ENCODE assay signal across 12 cellular contexts in the genomic region with DNA sequence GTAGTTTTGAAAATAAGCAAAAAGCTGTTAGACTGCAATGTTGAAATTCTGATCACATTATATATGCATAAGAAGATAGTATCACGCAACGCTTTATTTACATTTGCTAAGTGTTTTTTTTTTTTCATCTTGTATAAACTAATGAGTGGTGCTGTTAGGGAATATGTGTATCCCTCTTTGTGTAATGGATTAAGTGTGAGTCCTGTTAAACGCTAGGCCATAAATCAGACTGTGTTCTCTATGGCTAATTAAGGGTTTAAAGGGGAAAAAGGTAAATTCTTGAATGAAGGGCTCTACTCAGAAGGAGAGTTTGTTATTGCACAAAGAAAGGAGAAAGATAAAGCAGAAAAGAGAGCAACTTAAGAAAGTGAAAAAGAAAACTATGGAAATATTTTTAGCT. TPM values are rescaled to one million over a fixed set of nuclear protein-coding genes. Genes with fewer than 3 reads are reported as not detected.
"Had no signal": no experiment of that assay in that cellular context is flagged by ENCODE, and none has a peak within 500 bp of the region (broad histone marks: within the 10 kb centered on the region; RNA-seq: fewer than 3 reads in every experiment).

No MANE protein-coding gene starts in this region.

- DNase-seq: activated CD4-positive, alpha-beta T cell treated with anti-CD3 and anti-CD28 coated beads, Interleukin-2, amount 50 U/mL, for 1 hour; activated CD8-positive, alpha-beta memory T cell treated with anti-CD3 and anti-CD28 coated beads for 24 hours; activated naive CD4-positive, alpha-beta T cell; anterior cingulate cortex; brain microvascular endothelial cell; esophagus squamous epithelium; left ventricle myocardium inferior; right lobe of liver; stimulated activated naive CD8-positive, alpha-beta T cell treated with anti-CD3 and anti-CD28 coated beads, Interleukin-15, amount 100 ng/mL, for 72 hours had no signal

- H3K4me3 ChIP-seq: coronary artery, esophagus squamous epithelium, left ventricle myocardium inferior, right lobe of liver had no signal

- H3K27me3 ChIP-seq: brain microvascular endothelial cell, right lobe of liver had no signal

- H3K27ac ChIP-seq: brain microvascular endothelial cell, coronary artery, esophagus squamous epithelium, left ventricle myocardium inferior, right lobe of liver had no signal

- H3K36me3 ChIP-seq: brain microvascular endothelial cell, esophagus squamous epithelium, left ventricle myocardium inferior, right lobe of liver had no signal

- ATAC-seq: activated CD4-positive, CD25-positive, alpha-beta regulatory T cell treated with anti-CD3 and anti-CD28 coated beads, Interleukin-2, amount 50 U/mL, for 24 hours; natural killer cell treated with Interleukin-12 subunit alpha and Interleukin-12 subunit beta and Interleukin-15 and Interleukin-18, amount 100 ng/mL, for 72 hours; right lobe of liver; stimulated activated naive CD8-positive, alpha-beta T cell treated with anti-CD3 and anti-CD28 coated beads, Interleukin-15, amount 100 ng/mL, for 72 hours had no signal

- H3K9me3 ChIP-seq: esophagus squamous epithelium, left ventricle myocardium inferior, right lobe of liver had no signal

RNA-seq across cellular contexts. Expression of a gene that starts 4.8 kb away (rescaled TPM):
- total RNA-seq: natural killer cell treated with Interleukin-12 subunit alpha and Interleukin-12 subunit beta and Interleukin-15 and Interleukin-18, amount 100 ng/mL, for 72 hours had no signal
